In genomic region chr7:35424869-35425495, GRCh38 we compare ENCODE assay signal across 7 cellular contexts.
DNase-seq lines count a peak whose midpoint lies in the region; ATAC-seq and TF ChIP-seq lines count a peak whose summit lies in the region.

No MANE protein-coding gene starts in this region.

- peak; percentile 72 for ATAC-seq in HG02610 (IDR thresholded peaks at IDR 0.05; ENCODE audit: unreplicated experiment)

- peak; percentile 80 for TF ChIP-seq CTCF in GM12873 (IDR thresholded peaks at IDR 0.05; ENCODE audit: insufficient read depth, low read depth, low read length, missing control alignments)

- DNase-seq in NCI-H2081 (lab: John Stamatoyannopoulos, UW) (peak; percentile 63 to 68), dermis microvascular lymphatic vessel endothelial cell (ENCODE audit: low read depth in 2 of 2) (peak; percentile 23 to 59), lung microvascular endothelial cell (ENCODE audit: low read depth in 2 of 2) (peak; percentile 62 to 73)
- DNase-seq in activated CD4-positive, alpha-beta T cell treated with anti-CD3 and anti-CD28 coated beads for 24 hours (ENCODE audit: low read depth in 2 of 2): peak; percentile 18 to 43
- DNase-seq in stimulated activated naive CD4-positive, alpha-beta T cell (lab: John Stamatoyannopoulos, UW): peak in 5 of 6 experiments; percentile 15 to 46 (median 31)

Comparison
In these comparisons a context has a peak if more than half of its experiments do, and no peak if none do; other contexts are left out.
1. Peak in every context shown above with its lines: DNase-seq and ATAC-seq.